Comparison of ENCODE assay signal across 1 cellular context in the genomic region with DNA sequence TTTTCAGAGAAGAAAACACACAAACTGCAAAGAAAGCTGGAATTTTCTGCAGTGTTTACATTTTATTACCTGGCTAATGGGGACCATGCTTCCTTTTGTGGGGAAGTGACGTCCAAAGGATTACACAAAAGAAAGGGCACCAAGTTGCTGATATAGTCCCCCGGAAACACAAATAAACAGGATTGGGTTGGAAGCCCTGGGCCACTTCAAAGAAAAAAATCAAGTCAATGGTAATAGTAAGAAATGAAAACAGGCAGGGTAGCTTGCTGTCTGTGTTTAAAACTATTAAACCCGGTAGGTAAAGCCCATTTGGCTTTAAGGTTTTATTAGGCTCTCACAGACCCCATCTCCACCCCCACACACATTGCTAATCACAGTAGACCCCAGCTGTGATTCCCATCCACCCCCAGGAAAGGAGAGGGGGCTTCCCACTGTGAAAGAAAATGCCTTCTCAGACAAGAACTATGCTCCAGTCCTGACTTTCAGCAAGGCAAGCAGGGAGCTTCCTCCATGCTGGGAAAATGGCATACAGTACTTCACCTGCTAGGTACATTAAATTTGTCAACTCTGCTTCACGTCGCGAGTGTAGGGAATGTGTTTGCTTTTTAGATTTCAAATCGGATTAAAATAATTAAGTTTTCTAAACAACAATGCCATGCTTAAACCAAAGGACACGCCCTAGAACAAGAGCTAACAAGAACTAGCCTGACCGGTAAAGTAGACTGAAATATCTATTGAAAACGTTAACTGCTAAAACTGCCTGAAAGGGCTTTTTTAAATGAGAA.
TF ChIP-seq lines count a peak whose summit lies in the region.

No MANE protein-coding gene starts in this region.

TF ChIP-seq in HepG2, 621 proteins besides CTCF, POLR2A, EP300 and RAD21 (continues in another document):
- TF ChIP-seq NFE2L1 (CRISPR knock-in tag; IDR thresholded peaks at IDR 0.05; ENCODE audit: borderline replicate concordance) (no peak), SP5 (CRISPR knock-in tag; IDR thresholded peaks at IDR 0.05; ENCODE audit: borderline replicate concordance, low read depth) (0 out of 2 replicates have a peak, but pooled peaks have one; percentile 12), ZSCAN25 (CRISPR knock-in tag; IDR thresholded peaks at IDR 0.05) (no peak), ZNF232 (CRISPR knock-in tag; IDR thresholded peaks at IDR 0.05; ENCODE audit: borderline replicate concordance) (0 out of 2 replicates have a peak, but pooled peaks have one; percentile 36), SRSF1 (optimal IDR thresholded peaks at IDR 0.05; ENCODE audit: low read depth, low read length) (no peak), CEBPG (CRISPR knock-in tag; IDR thresholded peaks at IDR 0.05) (peak; percentile 45), NR1H2 (CRISPR knock-in tag; IDR thresholded peaks at IDR 0.05; ENCODE audit: borderline replicate concordance, low read depth) (no peak), ETV5 (CRISPR knock-in tag; IDR thresholded peaks at IDR 0.05; ENCODE audit: borderline replicate concordance) (peak; percentile 79; the same call in 1 of the 2 replicates), TARDBP (CRISPR knock-in tag; IDR thresholded peaks at IDR 0.05) (no peak), GABPB1 (CRISPR knock-in tag; IDR thresholded peaks at IDR 0.05) (peak; percentile 69), ZNF605 (CRISPR knock-in tag; IDR thresholded peaks at IDR 0.05) (peak; percentile 45; the same call in 1 of the 2 replicates), ZNF350 (CRISPR knock-in tag; IDR thresholded peaks at IDR 0.05; ENCODE audit: borderline replicate concordance, low read depth) (no peak), PHF5A (CRISPR knock-in tag; IDR thresholded peaks at IDR 0.05; ENCODE audit: low read depth, unreplicated experiment) (no peak), MXI1 (IDR thresholded peaks at IDR 0.05; ENCODE audit: borderline replicate concordance, low read depth, low read length) (peak; percentile 24; the same call in 1 of the 3 replicates), SOX6 (IDR thresholded peaks at IDR 0.05) (no peak), SOX6 (CRISPR knock-in tag; IDR thresholded peaks at IDR 0.05) (peak; percentile 68), ZNF773 (CRISPR knock-in tag; IDR thresholded peaks at IDR 0.05; ENCODE audit: borderline replicate concordance) (no peak), CBFB (CRISPR knock-in tag; IDR thresholded peaks at IDR 0.05) (no peak), ATRX (CRISPR knock-in tag; IDR thresholded peaks at IDR 0.05; ENCODE audit: borderline replicate concordance) (no peak), NCOR1 (IDR thresholded peaks at IDR 0.05; ENCODE audit: borderline replicate concordance, low read length) (no peak), ZNF530 (CRISPR knock-in tag; IDR thresholded peaks at IDR 0.05; ENCODE audit: low read depth) (no peak), JUNB (CRISPR knock-in tag; IDR thresholded peaks at IDR 0.05; ENCODE audit: borderline replicate concordance) (no peak), ZBTB8A (CRISPR knock-in tag; IDR thresholded peaks at IDR 0.05; ENCODE audit: borderline replicate concordance, low read depth) (no peak), FOXJ3 (CRISPR knock-in tag; IDR thresholded peaks at IDR 0.05; ENCODE audit: borderline replicate concordance) (no peak), SOX13 (IDR thresholded peaks at IDR 0.05) (no peak), SOX13 (CRISPR knock-in tag; conservative IDR thresholded peaks at IDR 0.05 in 1 of 2, IDR thresholded peaks at IDR 0.05 in 1 of 2) (no peak; a peak in 1 of 4 replicates), ZNF891 (CRISPR knock-in tag; IDR thresholded peaks at IDR 0.05) (no peak), ZFAT (CRISPR knock-in tag; conservative IDR thresholded peaks at IDR 0.05) (no peak), ZNF616 (CRISPR knock-in tag; IDR thresholded peaks at IDR 0.05; ENCODE audit: low read depth) (no peak), SPEN (CRISPR knock-in tag; IDR thresholded peaks at IDR 0.05; ENCODE audit: low read depth) (peak; percentile 20; the same call in 1 of the 2 replicates), ZNF335 (CRISPR knock-in tag; IDR thresholded peaks at IDR 0.05) (no peak), TSC22D2 (CRISPR knock-in tag; IDR thresholded peaks at IDR 0.05; ENCODE audit: borderline replicate concordance) (no peak), ZNF3 (CRISPR knock-in tag; IDR thresholded peaks at IDR 0.05) (no peak), PPARG (CRISPR knock-in tag; conservative IDR thresholded peaks at IDR 0.05) (no peak), FOXK1 (CRISPR knock-in tag; IDR thresholded peaks at IDR 0.05; ENCODE audit: borderline replicate concordance, low read depth) (peak; percentile 61; the same call in 1 of the 2 replicates), HOXA7 (CRISPR knock-in tag; IDR thresholded peaks at IDR 0.05) (no peak), ZMYM4 (CRISPR knock-in tag; IDR thresholded peaks at IDR 0.05) (no peak), ZNF331 (CRISPR knock-in tag; IDR thresholded peaks at IDR 0.05) (no peak), TAF15 (IDR thresholded peaks at IDR 0.05; ENCODE audit: low read depth, low read length, poor library complexity, severe bottlenecking) (no peak), BCL6 (CRISPR knock-in tag; IDR thresholded peaks at IDR 0.05) (no peak)
- TF ChIP-seq, protein P1, sequence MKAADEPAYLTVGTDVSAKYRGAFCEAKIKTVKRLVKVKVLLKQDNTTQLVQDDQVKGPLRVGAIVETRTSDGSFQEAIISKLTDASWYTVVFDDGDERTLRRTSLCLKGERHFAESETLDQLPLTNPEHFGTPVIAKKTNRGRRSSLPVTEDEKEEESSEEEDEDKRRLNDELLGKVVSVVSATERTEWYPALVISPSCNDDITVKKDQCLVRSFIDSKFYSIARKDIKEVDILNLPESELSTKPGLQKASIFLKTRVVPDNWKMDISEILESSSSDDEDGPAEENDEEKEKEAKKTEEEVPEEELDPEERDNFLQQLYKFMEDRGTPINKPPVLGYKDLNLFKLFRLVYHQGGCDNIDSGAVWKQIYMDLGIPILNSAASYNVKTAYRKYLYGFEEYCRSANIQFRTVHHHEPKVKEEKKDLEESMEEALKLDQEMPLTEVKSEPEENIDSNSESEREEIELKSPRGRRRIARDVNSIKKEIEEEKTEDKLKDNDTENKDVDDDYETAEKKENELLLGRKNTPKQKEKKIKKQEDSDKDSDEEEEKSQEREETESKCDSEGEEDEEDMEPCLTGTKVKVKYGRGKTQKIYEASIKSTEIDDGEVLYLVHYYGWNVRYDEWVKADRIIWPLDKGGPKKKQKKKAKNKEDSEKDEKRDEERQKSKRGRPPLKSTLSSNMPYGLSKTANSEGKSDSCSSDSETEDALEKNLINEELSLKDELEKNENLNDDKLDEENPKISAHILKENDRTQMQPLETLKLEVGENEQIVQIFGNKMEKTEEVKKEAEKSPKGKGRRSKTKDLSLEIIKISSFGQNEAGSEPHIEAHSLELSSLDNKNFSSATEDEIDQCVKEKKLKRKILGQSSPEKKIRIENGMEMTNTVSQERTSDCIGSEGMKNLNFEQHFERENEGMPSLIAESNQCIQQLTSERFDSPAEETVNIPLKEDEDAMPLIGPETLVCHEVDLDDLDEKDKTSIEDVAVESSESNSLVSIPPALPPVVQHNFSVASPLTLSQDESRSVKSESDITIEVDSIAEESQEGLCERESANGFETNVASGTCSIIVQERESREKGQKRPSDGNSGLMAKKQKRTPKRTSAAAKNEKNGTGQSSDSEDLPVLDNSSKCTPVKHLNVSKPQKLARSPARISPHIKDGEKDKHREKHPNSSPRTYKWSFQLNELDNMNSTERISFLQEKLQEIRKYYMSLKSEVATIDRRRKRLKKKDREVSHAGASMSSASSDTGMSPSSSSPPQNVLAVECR (CRISPR knock-in tag; IDR thresholded peaks at IDR 0.05; ENCODE audit: borderline replicate concordance), result peak; percentile 43; the same call in 1 of the 2 replicates
- TF ChIP-seq, protein P2, sequence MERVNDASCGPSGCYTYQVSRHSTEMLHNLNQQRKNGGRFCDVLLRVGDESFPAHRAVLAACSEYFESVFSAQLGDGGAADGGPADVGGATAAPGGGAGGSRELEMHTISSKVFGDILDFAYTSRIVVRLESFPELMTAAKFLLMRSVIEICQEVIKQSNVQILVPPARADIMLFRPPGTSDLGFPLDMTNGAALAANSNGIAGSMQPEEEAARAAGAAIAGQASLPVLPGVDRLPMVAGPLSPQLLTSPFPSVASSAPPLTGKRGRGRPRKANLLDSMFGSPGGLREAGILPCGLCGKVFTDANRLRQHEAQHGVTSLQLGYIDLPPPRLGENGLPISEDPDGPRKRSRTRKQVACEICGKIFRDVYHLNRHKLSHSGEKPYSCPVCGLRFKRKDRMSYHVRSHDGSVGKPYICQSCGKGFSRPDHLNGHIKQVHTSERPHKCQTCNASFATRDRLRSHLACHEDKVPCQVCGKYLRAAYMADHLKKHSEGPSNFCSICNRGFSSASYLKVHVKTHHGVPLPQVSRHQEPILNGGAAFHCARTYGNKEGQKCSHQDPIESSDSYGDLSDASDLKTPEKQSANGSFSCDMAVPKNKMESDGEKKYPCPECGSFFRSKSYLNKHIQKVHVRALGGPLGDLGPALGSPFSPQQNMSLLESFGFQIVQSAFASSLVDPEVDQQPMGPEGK (CRISPR knock-in tag; IDR thresholded peaks at IDR 0.05), result no peak
- TF ChIP-seq, protein P3, sequence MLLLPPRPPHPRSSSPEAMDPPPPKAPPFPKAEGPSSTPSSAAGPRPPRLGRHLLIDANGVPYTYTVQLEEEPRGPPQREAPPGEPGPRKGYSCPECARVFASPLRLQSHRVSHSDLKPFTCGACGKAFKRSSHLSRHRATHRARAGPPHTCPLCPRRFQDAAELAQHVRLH (CRISPR knock-in tag; IDR thresholded peaks at IDR 0.05; ENCODE audit: borderline replicate concordance, low read depth), result no peak
- TF ChIP-seq, protein P4, sequence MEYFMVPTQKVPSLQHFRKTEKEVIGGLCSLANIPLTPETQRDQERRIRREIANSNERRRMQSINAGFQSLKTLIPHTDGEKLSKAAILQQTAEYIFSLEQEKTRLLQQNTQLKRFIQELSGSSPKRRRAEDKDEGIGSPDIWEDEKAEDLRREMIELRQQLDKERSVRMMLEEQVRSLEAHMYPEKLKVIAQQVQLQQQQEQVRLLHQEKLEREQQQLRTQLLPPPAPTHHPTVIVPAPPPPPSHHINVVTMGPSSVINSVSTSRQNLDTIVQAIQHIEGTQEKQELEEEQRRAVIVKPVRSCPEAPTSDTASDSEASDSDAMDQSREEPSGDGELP (IDR thresholded peaks at IDR 0.05; ENCODE audit: borderline replicate concordance, low read depth), result no peak
- TF ChIP-seq, protein P5, sequence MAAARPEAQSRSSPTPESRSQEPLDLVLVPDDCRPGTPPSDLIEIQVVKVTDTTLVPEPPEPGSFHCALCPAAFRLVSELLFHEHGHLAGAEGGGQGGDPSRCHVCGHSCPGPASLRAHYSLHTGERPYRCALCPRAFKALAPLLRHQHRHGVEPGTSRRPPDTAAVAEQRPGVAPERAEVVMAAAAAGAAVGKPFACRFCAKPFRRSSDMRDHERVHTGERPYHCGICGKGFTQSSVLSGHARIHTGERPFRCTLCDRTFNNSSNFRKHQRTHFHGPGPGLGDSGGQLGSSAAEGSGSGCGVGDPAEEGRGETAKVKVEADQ (CRISPR knock-in tag; IDR thresholded peaks at IDR 0.05; ENCODE audit: borderline replicate concordance), result no peak
- TF ChIP-seq, protein P6, sequence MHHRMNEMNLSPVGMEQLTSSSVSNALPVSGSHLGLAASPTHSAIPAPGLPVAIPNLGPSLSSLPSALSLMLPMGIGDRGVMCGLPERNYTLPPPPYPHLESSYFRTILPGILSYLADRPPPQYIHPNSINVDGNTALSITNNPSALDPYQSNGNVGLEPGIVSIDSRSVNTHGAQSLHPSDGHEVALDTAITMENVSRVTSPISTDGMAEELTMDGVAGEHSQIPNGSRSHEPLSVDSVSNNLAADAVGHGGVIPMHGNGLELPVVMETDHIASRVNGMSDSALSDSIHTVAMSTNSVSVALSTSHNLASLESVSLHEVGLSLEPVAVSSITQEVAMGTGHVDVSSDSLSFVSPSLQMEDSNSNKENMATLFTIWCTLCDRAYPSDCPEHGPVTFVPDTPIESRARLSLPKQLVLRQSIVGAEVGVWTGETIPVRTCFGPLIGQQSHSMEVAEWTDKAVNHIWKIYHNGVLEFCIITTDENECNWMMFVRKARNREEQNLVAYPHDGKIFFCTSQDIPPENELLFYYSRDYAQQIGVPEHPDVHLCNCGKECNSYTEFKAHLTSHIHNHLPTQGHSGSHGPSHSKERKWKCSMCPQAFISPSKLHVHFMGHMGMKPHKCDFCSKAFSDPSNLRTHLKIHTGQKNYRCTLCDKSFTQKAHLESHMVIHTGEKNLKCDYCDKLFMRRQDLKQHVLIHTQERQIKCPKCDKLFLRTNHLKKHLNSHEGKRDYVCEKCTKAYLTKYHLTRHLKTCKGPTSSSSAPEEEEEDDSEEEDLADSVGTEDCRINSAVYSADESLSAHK (CRISPR knock-in tag; IDR thresholded peaks at IDR 0.05; ENCODE audit: borderline replicate concordance), result no peak
- TF ChIP-seq, protein P7, sequence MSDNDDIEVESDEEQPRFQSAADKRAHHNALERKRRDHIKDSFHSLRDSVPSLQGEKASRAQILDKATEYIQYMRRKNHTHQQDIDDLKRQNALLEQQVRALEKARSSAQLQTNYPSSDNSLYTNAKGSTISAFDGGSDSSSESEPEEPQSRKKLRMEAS (IDR thresholded peaks at IDR 0.05), result peak; percentile 46; the same call in 1 of the 2 replicates
- TF ChIP-seq, protein P8, sequence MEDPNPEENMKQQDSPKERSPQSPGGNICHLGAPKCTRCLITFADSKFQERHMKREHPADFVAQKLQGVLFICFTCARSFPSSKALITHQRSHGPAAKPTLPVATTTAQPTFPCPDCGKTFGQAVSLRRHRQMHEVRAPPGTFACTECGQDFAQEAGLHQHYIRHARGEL (CRISPR knock-in tag; IDR thresholded peaks at IDR 0.05), result no peak
- TF ChIP-seq, protein P9, sequence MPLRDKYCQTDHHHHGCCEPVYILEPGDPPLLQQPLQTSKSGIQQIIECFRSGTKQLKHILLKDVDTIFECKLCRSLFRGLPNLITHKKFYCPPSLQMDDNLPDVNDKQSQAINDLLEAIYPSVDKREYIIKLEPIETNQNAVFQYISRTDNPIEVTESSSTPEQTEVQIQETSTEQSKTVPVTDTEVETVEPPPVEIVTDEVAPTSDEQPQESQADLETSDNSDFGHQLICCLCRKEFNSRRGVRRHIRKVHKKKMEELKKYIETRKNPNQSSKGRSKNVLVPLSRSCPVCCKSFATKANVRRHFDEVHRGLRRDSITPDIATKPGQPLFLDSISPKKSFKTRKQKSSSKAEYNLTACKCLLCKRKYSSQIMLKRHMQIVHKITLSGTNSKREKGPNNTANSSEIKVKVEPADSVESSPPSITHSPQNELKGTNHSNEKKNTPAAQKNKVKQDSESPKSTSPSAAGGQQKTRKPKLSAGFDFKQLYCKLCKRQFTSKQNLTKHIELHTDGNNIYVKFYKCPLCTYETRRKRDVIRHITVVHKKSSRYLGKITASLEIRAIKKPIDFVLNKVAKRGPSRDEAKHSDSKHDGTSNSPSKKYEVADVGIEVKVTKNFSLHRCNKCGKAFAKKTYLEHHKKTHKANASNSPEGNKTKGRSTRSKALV (CRISPR knock-in tag; IDR thresholded peaks at IDR 0.05), result no peak
